In genomic region chr3:26721047-26721446, GRCh38 we compare ENCODE assay signal across 23 cellular contexts.
DNase-seq lines count a peak whose midpoint lies in the region; ATAC-seq and TF ChIP-seq lines count a peak whose summit lies in the region.
"Had no signal": no experiment of that assay in that cellular context is flagged by ENCODE, and none has a peak within 500 bp of the region (broad histone marks: within the 10 kb centered on the region; RNA-seq: fewer than 3 reads in every experiment).

No MANE protein-coding gene starts in this region.

- H3K27ac Mint-ChIP-seq in GM23338, result no peak overlapping the region
- no peak overlapping the region for H3K27ac Mint-ChIP-seq in endodermal cell
- no peak overlapping the region for H3K27ac Mint-ChIP-seq in type B pancreatic cell
- no peak overlapping the region for H3K27ac Mint-ChIP-seq in activated naive CD8-positive, alpha-beta T cell treated with anti-CD3 and anti-CD28 coated beads for 36 hours
- H3K27ac Mint-ChIP-seq: B cell; CD8-positive, alpha-beta T cell; T-helper 1 cell treated with Interleukin-12 subunit alpha and Interleukin-12 subunit beta and Interleukin-4 antibody, amounts not matched to agents 30 μg/mL and 1 μg/mL, for 36 hours had no signal

- ATAC-seq in GM23338, result peak; percentile 26; the same call in 1 of the 3 replicates
- ATAC-seq: CD8-positive, alpha-beta T cell; K562 had no signal

- H3K27me3 Mint-ChIP-seq in GM23338 (ENCODE audit: insufficient read depth, low read depth, poor library complexity) (peaks cover 2% of the 10 kb centered on the region), endodermal cell (ENCODE audit: insufficient read depth) (no peaks in the 10 kb centered on the region), type B pancreatic cell (no peaks in the 10 kb centered on the region)
- H3K27me3 Mint-ChIP-seq in activated naive CD8-positive, alpha-beta T cell treated with anti-CD3 and anti-CD28 coated beads for 36 hours, result no peaks in the 10 kb centered on the region
- H3K27me3 Mint-ChIP-seq: B cell had no signal

- H3K9me2 ChIP-seq in GM23338 (ENCODE audit: insufficient read depth), result peaks cover 4% of the 10 kb centered on the region
- H3K9me2 ChIP-seq: SK-N-SH had no signal

- no peak overlapping the region for H2AFZ ChIP-seq in GM23338

- no peaks in the 10 kb centered on the region for H3K79me2 ChIP-seq in GM23338 (replicated peaks; ENCODE audit: insufficient read depth)

- peak; percentile 4 to 41; a peak in 2 of 4 replicates for TF ChIP-seq CTCF in GM23338 (conservative IDR thresholded peaks at IDR 0.05; ENCODE audit: low read depth in 2 of 2)
- peak; percentile 56 for TF ChIP-seq CTCF in endodermal cell (conservative IDR thresholded peaks at IDR 0.05)
- TF ChIP-seq CTCF in type B pancreatic cell (conservative IDR thresholded peaks at IDR 0.05), result peak; percentile 35

- H3K27me3 ChIP-seq in GM23338 (ENCODE audit: insufficient read depth) (no peaks in the 10 kb centered on the region), endodermal cell (ENCODE audit: control insufficient read depth, insufficient read depth, low read length, poor library complexity, severe bottlenecking) (no peaks in the 10 kb centered on the region)

- H4K20me1 ChIP-seq in GM23338 (replicated peaks; ENCODE audit: insufficient read depth), result no peaks in the 10 kb centered on the region

- H3K27ac ChIP-seq in GM23338 (ENCODE audit: low read depth) (no peak overlapping the region), endodermal cell (ENCODE audit: low read depth, low read length) (no peak overlapping the region)
- H3K27ac ChIP-seq: C4-2B had no signal

- H3K9me3 ChIP-seq in endodermal cell (ENCODE audit: control insufficient read depth, low read length), result peaks cover 8% of the 10 kb centered on the region
- H3K9me3 ChIP-seq: HAP-1, SK-N-SH had no signal

- no peak overlapping the region for H3K4me2 ChIP-seq in GM23338
- H3K4me2 ChIP-seq: SK-N-SH had no signal

- H3K9me3 Mint-ChIP-seq in GM23338 (peaks cover 3% of the 10 kb centered on the region), endodermal cell (no peaks in the 10 kb centered on the region), type B pancreatic cell (peaks cover 4% of the 10 kb centered on the region)
- no peaks in the 10 kb centered on the region for H3K9me3 Mint-ChIP-seq in activated naive CD8-positive, alpha-beta T cell treated with anti-CD3 and anti-CD28 coated beads for 36 hours
- H3K9me3 Mint-ChIP-seq: CD8-positive, alpha-beta T cell; T-helper 1 cell treated with Interleukin-12 subunit alpha and Interleukin-12 subunit beta and Interleukin-4 antibody, amounts not matched to agents 30 μg/mL and 1 μg/mL, for 36 hours had no signal

- peaks cover 9% of the 10 kb centered on the region for H3K36me3 Mint-ChIP-seq in GM23338 (ENCODE audit: low read depth)
- H3K36me3 Mint-ChIP-seq in endodermal cell (ENCODE audit: low read depth), result no peaks in the 10 kb centered on the region
- no peaks in the 10 kb centered on the region for H3K36me3 Mint-ChIP-seq in type B pancreatic cell
- H3K36me3 Mint-ChIP-seq in activated naive CD8-positive, alpha-beta T cell treated with anti-CD3 and anti-CD28 coated beads for 36 hours, result no peaks in the 10 kb centered on the region
- H3K36me3 Mint-ChIP-seq: CD8-positive, alpha-beta T cell had no signal

- 95% methylated on average over 2 of the region's 2 CpGs; no CpG with 5 or more reads in 1 of the 2 experiments for WGBS in endodermal cell (ENCODE audit: insufficient coverage in 1 of 2, insufficient read length in 1 of 2), 2 experiments

- H3K9ac ChIP-seq in endodermal cell (ENCODE audit: extremely low read depth, low read length, poor library complexity, severe bottlenecking), result no peak overlapping the region
- H3K9ac ChIP-seq: SK-N-SH had no signal

- H3K4me3 Mint-ChIP-seq in GM23338, result no peak overlapping the region
- no peak overlapping the region for H3K4me3 Mint-ChIP-seq in endodermal cell
- H3K4me3 Mint-ChIP-seq in type B pancreatic cell, result no peak overlapping the region
- H3K4me3 Mint-ChIP-seq in activated naive CD8-positive, alpha-beta T cell treated with anti-CD3 and anti-CD28 coated beads for 36 hours, result no peak overlapping the region
- H3K4me3 Mint-ChIP-seq: B cell; CD8-positive, alpha-beta T cell; T-helper 1 cell treated with Interleukin-12 subunit alpha and Interleukin-12 subunit beta and Interleukin-4 antibody, amounts not matched to agents 30 μg/mL and 1 μg/mL, for 36 hours had no signal

- H3K36me3 ChIP-seq in GM23338 (ENCODE audit: insufficient read depth), result no peaks in the 10 kb centered on the region
- no peaks in the 10 kb centered on the region for H3K36me3 ChIP-seq in endodermal cell (ENCODE audit: control insufficient read depth, insufficient read depth, low read length)
- H3K36me3 ChIP-seq: HAP-1 had no signal

- H3F3A ChIP-seq in GM23338 (replicated peaks; ENCODE audit: low read depth), result no peaks in the 10 kb centered on the region

- DNase-seq in GM23338 (ENCODE audit: low spot score) (peak; percentile 17), NAMALWA (ENCODE audit: low spot score) (peak; percentile 7), endodermal cell (no peak), type B pancreatic cell (ENCODE audit: extremely low spot score, unreplicated experiment) (no peak), HPDE6-E6E7 (ENCODE audit: extremely low spot score) (no peak), DMS 273 (lab: John Stamatoyannopoulos, UW; ENCODE audit: unreplicated experiment) (no peak)
- DNase-seq in activated naive CD8-positive, alpha-beta T cell treated with anti-CD3 and anti-CD28 coated beads for 36 hours, result no peak
- DNase-seq: CD8-positive, alpha-beta T cell; DMS153; Kasumi-1; NCI-H1105; NCI-H1436 treated with DMSO at 0.1 percent for 48 hours; NCI-H187 treated with DMSO at 0.1 percent for 48 hours; NCI-H2171 treated with DMSO at 0.1 percent for 48 hours; NCI-H345; NCI-H510A treated with DMSO at 0.1 percent for 48 hours; SK-N-SH; SW 1271 had no signal

- H3K4me1 Mint-ChIP-seq in GM23338 (peaks cover 17% of the 10 kb centered on the region), endodermal cell (peaks cover 16% of the 10 kb centered on the region), type B pancreatic cell (ENCODE audit: unreplicated experiment) (peaks cover 3% of the 10 kb centered on the region)
- H3K4me1 Mint-ChIP-seq in activated naive CD8-positive, alpha-beta T cell treated with anti-CD3 and anti-CD28 coated beads for 36 hours, result no peaks in the 10 kb centered on the region
- H3K4me1 Mint-ChIP-seq: B cell had no signal

- H3K4me3 ChIP-seq in GM23338, result no peak overlapping the region
- no peak overlapping the region for H3K4me3 ChIP-seq in endodermal cell (ENCODE audit: low read length)
- H3K4me3 ChIP-seq: HAP-1, K562 had no signal

- H3K4me1 ChIP-seq in GM23338 (ENCODE audit: insufficient read depth) (no peaks in the 10 kb centered on the region; the same call in 1 of the 2 replicates), endodermal cell (ENCODE audit: control insufficient read depth, insufficient read depth, low read length) (no peaks in the 10 kb centered on the region)
- H3K4me1 ChIP-seq: HAP-1 had no signal

TF ChIP-seq in GM23338, 12 proteins besides CTCF, POLR2A, EP300 and RAD21:
- no peak for TF ChIP-seq REST (IDR thresholded peaks at IDR 0.05; ENCODE audit: unreplicated experiment)
- no peak for TF ChIP-seq STAT1 (IDR thresholded peaks at IDR 0.05; ENCODE audit: unreplicated experiment)
- no peak for TF ChIP-seq EZH2phosphoT487 (IDR thresholded peaks at IDR 0.05; ENCODE audit: unreplicated experiment)

Comparison
In these comparisons a context has a peak if more than half of its experiments do, and no peak if none do; other contexts are left out.
1. DNase-seq: peak in GM23338 (single experiment) and NAMALWA (single experiment); none in endodermal cell (single experiment), type B pancreatic cell (single experiment), activated naive CD8-positive, alpha-beta T cell treated with anti-CD3 and anti-CD28 coated beads for 36 hours (single experiment), HPDE6-E6E7 (single experiment) and DMS 273 (single experiment).
2. Peak in every context shown above with its lines, with median percentiles within 50 percentile points of each other: CTCF ChIP-seq.